ENCODE assay signal across 9 cellular contexts in the genomic region with DNA sequence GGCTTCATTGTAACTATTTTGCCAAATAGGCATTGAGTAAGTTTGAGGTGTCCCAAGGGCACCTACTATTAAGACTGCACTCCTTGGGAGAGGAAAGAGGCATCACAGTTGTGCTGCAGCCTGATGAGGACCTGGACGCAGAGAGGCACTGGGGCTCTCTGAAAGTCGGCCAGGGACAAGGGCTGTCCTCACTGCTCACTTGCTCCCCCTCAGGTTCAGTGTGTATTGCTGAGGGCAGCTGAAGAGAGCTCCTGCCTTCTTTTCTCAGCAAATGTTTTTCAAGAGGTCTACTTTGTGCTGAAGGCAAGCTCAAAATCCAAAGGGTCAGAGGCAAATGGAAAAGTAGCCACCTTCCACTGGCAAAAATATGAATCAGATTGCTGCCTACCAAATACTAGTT.
DNase-seq lines count a peak whose midpoint lies in the region; ATAC-seq and TF ChIP-seq lines count a peak whose summit lies in the region.
"Had no signal": no experiment of that assay in that cellular context is flagged by ENCODE, and none has a peak within 500 bp of the region (broad histone marks: within the 10 kb centered on the region; RNA-seq: fewer than 3 reads in every experiment).

No MANE protein-coding gene starts in this region.

- no peaks in the 10 kb centered on the region for H3K36me3 ChIP-seq in right lobe of liver
- H3K36me3 ChIP-seq: upper lobe of left lung had no signal

- no peaks in the 10 kb centered on the region for H3K27me3 ChIP-seq in right lobe of liver
- H3K27me3 ChIP-seq: upper lobe of left lung had no signal

- TF ChIP-seq POLR2A in right lobe of liver (IDR thresholded peaks at IDR 0.05), result no peak

- POLR2A ChIA-PET in WTC11 (lab: Charles Lee), result no interaction called here

- H3K36me3 Mint-ChIP-seq in WTC11, result no peaks in the 10 kb centered on the region

- no peak overlapping the region for H3K27ac Mint-ChIP-seq in WTC11

- CTCF ChIA-PET in WTC11 (lab: Charles Lee), result interaction anchor here (0.5 to 1.1 kb wide), 14 partner anchors 8 to 194 kb away, joined by 3 to 6 read pairs (median 3); no protein-coding TSS in a partner anchor

- ATAC-seq in GM19455 (IDR thresholded peaks at IDR 0.05; ENCODE audit: unreplicated experiment) (peak; percentile 55), HG03565 (IDR thresholded peaks at IDR 0.05; ENCODE audit: unreplicated experiment) (peak; percentile 80), WTC11 (peak; percentile 100), right lobe of liver (peak; percentile 50 to 77 (median 60))

- no peak overlapping the region for H3K4me3 ChIP-seq in right lobe of liver
- H3K4me3 ChIP-seq: upper lobe of left lung had no signal

- DNase-seq in DMS53 treated with DMSO at 0.1 percent for 48 hours (lab: John Stamatoyannopoulos, UW; ENCODE audit: unreplicated experiment) (peak; percentile 47), WTC11 (ENCODE audit: low spot score) (peak; percentile 75), right lobe of liver (peak in 2 of 3 donors; percentile 30 to 44), CD1c-positive myeloid dendritic cell (ENCODE audit: extremely low spot score) (no peak)
- DNase-seq in activated T-cell treated with anti-CD3 and anti-CD28 coated beads, Interleukin-2, amount 50 U/mL, for 48 hours, result no peak
- no peak for DNase-seq in effector CD4-positive, alpha-beta T cell

- H3K9me3 Mint-ChIP-seq in WTC11, result no peaks in the 10 kb centered on the region

- H3K4me1 Mint-ChIP-seq in WTC11, result peaks cover 9% of the 10 kb centered on the region

- no peaks in the 10 kb centered on the region for H3K9me3 ChIP-seq in right lobe of liver
- H3K9me3 ChIP-seq: upper lobe of left lung had no signal

- WGBS in right lobe of liver (ENCODE audit: insufficient coverage, low coverage, low lambda C conversion rate, missing lambda C conversion rate), result 6% methylated on average over 2 of the region's 2 CpGs

- 0 out of 2 replicates have a peak, but pooled peaks have one; percentile 31 for TF ChIP-seq CTCF in WTC11 (IDR thresholded peaks at IDR 0.05)
- TF ChIP-seq CTCF in right lobe of liver (IDR thresholded peaks at IDR 0.05), result peak in 2 of 4 donors; percentile 22 to 24

- H3K4me1 ChIP-seq in right lobe of liver, result peaks cover 0 to 13% (median 0%) of the 10 kb centered on the region in 4 donors
- H3K4me1 ChIP-seq: upper lobe of left lung had no signal

- H3K4me3 Mint-ChIP-seq in WTC11, result no peak overlapping the region

- H3K27me3 Mint-ChIP-seq in WTC11 (ENCODE audit: low read depth), result no peaks in the 10 kb centered on the region

- H3K27ac ChIP-seq in right lobe of liver, result no peak overlapping the region
- H3K27ac ChIP-seq: upper lobe of left lung had no signal

- intact Hi-C loops in right lobe of liver (cut with DNase I), result no loop called here

TF ChIP-seq in WTC11, 78 proteins besides CTCF, POLR2A, EP300 and RAD21:
- TF ChIP-seq SOX15 (CRISPR knock-in tag; IDR thresholded peaks at IDR 0.05) (no peak), ETV6 (CRISPR knock-in tag; IDR thresholded peaks at IDR 0.05) (no peak)
- TF ChIP-seq, protein P1, sequence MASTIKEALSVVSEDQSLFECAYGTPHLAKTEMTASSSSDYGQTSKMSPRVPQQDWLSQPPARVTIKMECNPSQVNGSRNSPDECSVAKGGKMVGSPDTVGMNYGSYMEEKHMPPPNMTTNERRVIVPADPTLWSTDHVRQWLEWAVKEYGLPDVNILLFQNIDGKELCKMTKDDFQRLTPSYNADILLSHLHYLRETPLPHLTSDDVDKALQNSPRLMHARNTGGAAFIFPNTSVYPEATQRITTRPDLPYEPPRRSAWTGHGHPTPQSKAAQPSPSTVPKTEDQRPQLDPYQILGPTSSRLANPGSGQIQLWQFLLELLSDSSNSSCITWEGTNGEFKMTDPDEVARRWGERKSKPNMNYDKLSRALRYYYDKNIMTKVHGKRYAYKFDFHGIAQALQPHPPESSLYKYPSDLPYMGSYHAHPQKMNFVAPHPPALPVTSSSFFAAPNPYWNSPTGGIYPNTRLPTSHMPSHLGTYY (CRISPR knock-in tag; IDR thresholded peaks at IDR 0.05), result no peak

Comparison
In these comparisons a context has a peak if more than half of its experiments do, and no peak if none do; other contexts are left out.
1. DNase-seq: peak in DMS53 treated with DMSO at 0.1 percent for 48 hours (single experiment), WTC11 (single experiment) and right lobe of liver (2 of 3); none in CD1c-positive myeloid dendritic cell (single experiment), activated T-cell treated with anti-CD3 and anti-CD28 coated beads, Interleukin-2, amount 50 U/mL, for 48 hours (0 of 2) and effector CD4-positive, alpha-beta T cell (single experiment).
2. Peak in every context shown above with its lines, with median percentiles within 50 percentile points of each other: ATAC-seq.